8 cellular contexts compared by ENCODE assay signal in genomic region chr12:108838194-108839010, GRCh38. TPM values are rescaled to one million over a fixed set of nuclear protein-coding genes. Genes with fewer than 3 reads are reported as not detected.
DNase-seq lines count a peak whose midpoint lies in the region; ATAC-seq, FAIRE-seq and TF ChIP-seq lines count a peak whose summit lies in the region.

No MANE protein-coding gene starts in this region.

- DNase-seq in GM18507 (ENCODE audit: extremely low spot score, insufficient read length, low read depth) (peak; percentile 79), NCI-H2196 treated with DMSO at 0.1 percent for 48 hours (lab: John Stamatoyannopoulos, UW; ENCODE audit: unreplicated experiment) (peak; percentile 93), mesothelial cell of epicardium (ENCODE audit: low spot score in 2 of 2, unreplicated experiment in 2 of 2) (no peak), NCI-H1694 treated with DMSO at 0.1 percent for 48 hours (lab: John Stamatoyannopoulos, UW) (no peak)
- peak; percentile 90 for DNase-seq in activated CD4-positive, alpha-beta memory T cell treated with anti-CD3 and anti-CD28 coated beads for 36 hours
- peak; percentile 31 for DNase-seq in effector CD4-positive, alpha-beta T cell
- peak; percentile 68 to 83 for DNase-seq in stimulated activated CD8-positive, alpha-beta memory T cell treated with anti-CD3 and anti-CD28 coated beads, Interleukin-7, amount 100 ng/mL, for 48 hours (ENCODE audit: extremely low read depth in 1 of 2, low read depth in 1 of 2)

- POLR2A ChIA-PET in activated CD4-positive, alpha-beta memory T cell treated with anti-CD3 and anti-CD28 coated beads for 36 hours (lab: Charles Lee): interaction anchor here (0.7 to 3.3 kb wide), 9 partner anchors 8 to 221 kb away, joined by 3 to 25 read pairs (median 3); partner anchors contain the start of gene SSH1

- FAIRE-seq in GM18507 (lab: Jason Lieb, UNC): peak; percentile 89

- peaks cover 38% of the 10 kb centered on the region for H3K4me1 Mint-ChIP-seq in activated CD4-positive, alpha-beta memory T cell treated with anti-CD3 and anti-CD28 coated beads for 36 hours (ENCODE audit: low read depth)
- H3K4me1 Mint-ChIP-seq in mesothelial cell of epicardium: peaks cover 35% of the 10 kb centered on the region

- H3K9me3 Mint-ChIP-seq in activated CD4-positive, alpha-beta memory T cell treated with anti-CD3 and anti-CD28 coated beads for 36 hours: no peaks in the 10 kb centered on the region
- H3K9me3 Mint-ChIP-seq in mesothelial cell of epicardium: no peaks in the 10 kb centered on the region

- H3K4me3 Mint-ChIP-seq in activated CD4-positive, alpha-beta memory T cell treated with anti-CD3 and anti-CD28 coated beads for 36 hours: peak overlapping the region; percentile 63
- H3K4me3 Mint-ChIP-seq in mesothelial cell of epicardium: no peak overlapping the region

- CTCF ChIA-PET in activated CD4-positive, alpha-beta memory T cell treated with anti-CD3 and anti-CD28 coated beads for 36 hours (lab: Charles Lee): interaction anchor here (0.6 to 1.2 kb wide), 4 partner anchors 34 to 174 kb away, joined by 3 to 7 read pairs (median 4); no protein-coding TSS in a partner anchor

- peak; percentile 93 for ATAC-seq in HG02798 (IDR thresholded peaks at IDR 0.05; ENCODE audit: poor library complexity, unreplicated experiment)

- peak overlapping the region; percentile 92 for H3K27ac Mint-ChIP-seq in activated CD4-positive, alpha-beta memory T cell treated with anti-CD3 and anti-CD28 coated beads for 36 hours
- peak overlapping the region; percentile 91 for H3K27ac Mint-ChIP-seq in mesothelial cell of epicardium

- H3K27me3 Mint-ChIP-seq in activated CD4-positive, alpha-beta memory T cell treated with anti-CD3 and anti-CD28 coated beads for 36 hours: no peaks in the 10 kb centered on the region
- no peaks in the 10 kb centered on the region for H3K27me3 Mint-ChIP-seq in mesothelial cell of epicardium (ENCODE audit: low read depth)

- H3K36me3 Mint-ChIP-seq in activated CD4-positive, alpha-beta memory T cell treated with anti-CD3 and anti-CD28 coated beads for 36 hours: peaks cover 22% of the 10 kb centered on the region
- H3K36me3 Mint-ChIP-seq in mesothelial cell of epicardium: peaks cover 22% of the 10 kb centered on the region

- intact Hi-C loops in activated CD4-positive, alpha-beta memory T cell treated with anti-CD3 and anti-CD28 coated beads for 36 hours (cut with micrococcal nuclease): loop anchor here (1.0 to 10.0 kb wide), 4 partner anchors 14 to 274 kb away; partner anchors contain the start of genes ALKBH2, ISCU and SART3

- no peak for TF ChIP-seq CTCF in mesothelial cell of epicardium (IDR thresholded peaks at IDR 0.05; ENCODE audit: unreplicated experiment)

RNA-seq across cellular contexts. Expression of gene SSH1, which starts 19.0 kb away (rescaled TPM):
- 10 to 100 TPM; 27.4 to 30.2 TPM for total RNA-seq in activated CD4-positive, alpha-beta memory T cell treated with anti-CD3 and anti-CD28 coated beads for 36 hours
- total RNA-seq in mesothelial cell of epicardium: 36.1 to 38.4 TPM (median 37.7 TPM) in 3 replicates

RNA-seq across cellular contexts. Expression of gene DAO, which starts 41.5 kb away (rescaled TPM):
- not detected for total RNA-seq in activated CD4-positive, alpha-beta memory T cell treated with anti-CD3 and anti-CD28 coated beads for 36 hours
- not detected in 3 replicates for total RNA-seq in mesothelial cell of epicardium

Comparison
In these comparisons a context has a peak if more than half of its experiments do, and no peak if none do; other contexts are left out.
1. DNase-seq: peak in GM18507 (single experiment), NCI-H2196 treated with DMSO at 0.1 percent for 48 hours (single experiment), activated CD4-positive, alpha-beta memory T cell treated with anti-CD3 and anti-CD28 coated beads for 36 hours (single experiment), effector CD4-positive, alpha-beta T cell (single experiment) and stimulated activated CD8-positive, alpha-beta memory T cell treated with anti-CD3 and anti-CD28 coated beads, Interleukin-7, amount 100 ng/mL, for 48 hours (2 of 2); none in mesothelial cell of epicardium (0 of 2) and NCI-H1694 treated with DMSO at 0.1 percent for 48 hours (single experiment).